1 cellular context compared by ENCODE assay signal in genomic region chr1:94309829-94310569, GRCh38.
TF ChIP-seq lines count a peak whose summit lies in the region.

No MANE protein-coding gene starts in this region.

TF ChIP-seq in HepG2, 621 proteins besides CTCF, POLR2A, EP300 and RAD21 (continued from another document):
- TF ChIP-seq NKX3-1 (CRISPR knock-in tag; IDR thresholded peaks at IDR 0.05) (no peak), ZNF687 (CRISPR knock-in tag; IDR thresholded peaks at IDR 0.05) (peak; percentile 49; the same call in 1 of the 2 replicates), ZNF75D (CRISPR knock-in tag; IDR thresholded peaks at IDR 0.05; ENCODE audit: borderline replicate concordance) (no peak), RBFOX2 (IDR thresholded peaks at IDR 0.05; ENCODE audit: low read depth, low read length) (0 out of 2 replicates have a peak, but pooled peaks have one; percentile 6), ARNT2 (CRISPR knock-in tag; IDR thresholded peaks at IDR 0.05; ENCODE audit: low read depth) (no peak), XRCC5 (optimal IDR thresholded peaks at IDR 0.05; ENCODE audit: low read length) (peak; percentile 8), CREM (IDR thresholded peaks at IDR 0.05) (no peak), CREM (CRISPR knock-in tag; IDR thresholded peaks at IDR 0.05) (no peak), ZNF547 (CRISPR knock-in tag; IDR thresholded peaks at IDR 0.05) (no peak), AKNA (CRISPR knock-in tag; IDR thresholded peaks at IDR 0.05; ENCODE audit: borderline replicate concordance) (no peak), ZNF121 (CRISPR knock-in tag; IDR thresholded peaks at IDR 0.05) (no peak), TARDBP (CRISPR knock-in tag; IDR thresholded peaks at IDR 0.05) (0 out of 2 replicates have a peak, but pooled peaks have one; percentile 28), HNRNPL (IDR thresholded peaks at IDR 0.05; ENCODE audit: low read depth, low read length) (0 out of 2 replicates have a peak, but pooled peaks have one; percentile 27), TCF7L2 (IDR thresholded peaks at IDR 0.05; ENCODE audit: low read depth, low read length) (0 out of 2 replicates have a peak, but pooled peaks have one; percentile 46), ZBTB4 (CRISPR knock-in tag; IDR thresholded peaks at IDR 0.05; ENCODE audit: borderline replicate concordance) (peak; percentile 7; the same call in 1 of the 2 replicates), ZNF790 (CRISPR knock-in tag; IDR thresholded peaks at IDR 0.05; ENCODE audit: borderline replicate concordance) (0 out of 2 replicates have a peak, but pooled peaks have one; percentile 2), BHLHE40 (IDR thresholded peaks at IDR 0.05; ENCODE audit: low read length) (peak; percentile 30; the same call in 1 of the 2 replicates), ZNF670 (CRISPR knock-in tag; IDR thresholded peaks at IDR 0.05; ENCODE audit: borderline replicate concordance) (0 out of 2 replicates have a peak, but pooled peaks have one; percentile 32), SMYD3 (CRISPR knock-in tag; IDR thresholded peaks at IDR 0.05) (0 out of 2 replicates have a peak, but pooled peaks have one; percentile 63)
